In genomic region chr6:32635526-32636123, GRCh38 we compare ENCODE assay signal across 12 cellular contexts.
"Had no signal": no experiment of that assay in that cellular context is flagged by ENCODE, and none has a peak within 500 bp of the region (broad histone marks: within the 10 kb centered on the region; RNA-seq: fewer than 3 reads in every experiment).

No MANE protein-coding gene starts in this region.

- H3K36me3 ChIP-seq: colonic mucosa, gastrocnemius medialis, neutrophil, tibial nerve had no signal

- ATAC-seq: activated T-cell treated with anti-CD3 and anti-CD28 coated beads, Interleukin-2, amount 50 U/mL, for 72 hours; gastrocnemius medialis had no signal

- H3K4me1 ChIP-seq: colonic mucosa, gastrocnemius medialis, tibial nerve had no signal

- DNase-seq: activated CD4-positive, alpha-beta memory T cell treated with anti-CD3 and anti-CD28 coated beads, Interleukin-2, amount 10 ng/mL, durations not matched to agents 7 days and 5 days; activated CD4-positive, alpha-beta T cell treated with anti-CD3 and anti-CD28 coated beads for 1 hour; activated CD8-positive, alpha-beta memory T cell treated with anti-CD3 and anti-CD28 coated beads, Interleukin-2, amount 50 U/mL, for 4 hours; activated T-cell treated with anti-CD3 and anti-CD28 coated beads, Interleukin-2, amount 50 U/mL, for 72 hours; aorta; colonic mucosa; effector CD4-positive, alpha-beta T cell; gastrocnemius medialis; midbrain had no signal

- H3K4me3 ChIP-seq: colonic mucosa, gastrocnemius medialis, tibial nerve had no signal

- H3K9me3 Mint-ChIP-seq: activated T-cell treated with anti-CD3 and anti-CD28 coated beads, Interleukin-2, amount 50 U/mL, for 72 hours had no signal

- H3K4me3 Mint-ChIP-seq: activated CD4-positive, alpha-beta memory T cell treated with anti-CD3 and anti-CD28 coated beads, Interleukin-2, amount 10 ng/mL, durations not matched to agents 7 days and 5 days; activated T-cell treated with anti-CD3 and anti-CD28 coated beads, Interleukin-2, amount 50 U/mL, for 72 hours had no signal

- H3K9me3 ChIP-seq: colonic mucosa, gastrocnemius medialis, neutrophil, tibial nerve had no signal

- H3K27ac ChIP-seq: colonic mucosa, epithelial cell of prostate, gastrocnemius medialis, neutrophil, tibial nerve had no signal

- H3K27me3 ChIP-seq: colonic mucosa, gastrocnemius medialis, tibial nerve had no signal

- H3K27ac Mint-ChIP-seq: activated CD4-positive, alpha-beta memory T cell treated with anti-CD3 and anti-CD28 coated beads, Interleukin-2, amount 10 ng/mL, durations not matched to agents 7 days and 5 days; activated T-cell treated with anti-CD3 and anti-CD28 coated beads, Interleukin-2, amount 50 U/mL, for 72 hours had no signal
